In the genomic region with DNA sequence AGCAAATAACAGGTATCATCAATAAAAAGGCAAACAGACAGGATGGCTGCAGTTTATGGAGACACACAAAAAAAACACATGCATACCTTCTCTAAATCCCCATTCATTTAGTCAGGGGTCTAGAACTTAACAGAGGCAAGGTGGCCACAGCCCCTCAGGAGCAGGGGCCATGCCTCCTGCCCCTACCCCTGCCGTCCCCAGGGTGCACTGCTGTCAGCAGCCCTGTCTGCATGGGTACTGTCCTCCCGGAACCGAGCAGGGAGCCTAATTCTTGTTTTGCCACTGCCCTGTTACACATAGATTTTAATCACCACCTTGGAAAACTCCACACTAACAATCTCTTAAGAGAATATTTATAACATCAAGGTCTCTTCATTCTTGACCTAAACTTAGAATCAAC, we compare ENCODE assay signal across 16 cellular contexts. TPM values are rescaled to one million over a fixed set of nuclear protein-coding genes. Genes with fewer than 3 reads are reported as not detected.
DNase-seq lines count a peak whose midpoint lies in the region; ATAC-seq and TF ChIP-seq lines count a peak whose summit lies in the region.
"Had no signal": no experiment of that assay in that cellular context is flagged by ENCODE, and none has a peak within 500 bp of the region (broad histone marks: within the 10 kb centered on the region; RNA-seq: fewer than 3 reads in every experiment).

No MANE protein-coding gene starts in this region.

- intact Hi-C loops in IMR-90 (cut with micrococcal nuclease), result loop anchor here (1.0 to 5.0 kb wide), 2 partner anchors 34 to 47 kb away; no protein-coding TSS in a partner anchor

- peak overlapping the region; percentile 58 for H3K27ac Mint-ChIP-seq in nephron progenitor cell
- H3K27ac Mint-ChIP-seq: CD8-positive, alpha-beta memory T cell had no signal

- H3K14ac ChIP-seq in IMR-90 (replicated peaks; ENCODE audit: low read depth, low read length), result peak overlapping the region; percentile 70

- no peaks in the 10 kb centered on the region for H3K9me3 Mint-ChIP-seq in nephron progenitor cell
- H3K9me3 Mint-ChIP-seq: CD8-positive, alpha-beta memory T cell had no signal

- no TSS peak for BruUV-seq in IMR-90 (replicated peaks; lab: Mats Ljungman, UMichigan)

- dilution Hi-C loops in IMR-90 (cut with HindIII; ENCODE audit: low sequenced_read_pairs, unreplicated experiment), result no loop called here

- no peak overlapping the region for H4K5ac ChIP-seq in IMR-90 (ENCODE audit: low read depth, low read length)

- no peak overlapping the region for H3K56ac ChIP-seq in IMR-90 (ENCODE audit: extremely low read depth, insufficient read depth, low read length)

- H3K27me3 ChIP-seq in IMR-90 (ENCODE audit: control insufficient read depth, insufficient read depth, low read length) (no peaks in the 10 kb centered on the region), thoracic aorta (replicated peaks; ENCODE audit: insufficient read depth) (no peaks in the 10 kb centered on the region)

- peak overlapping the region; percentile 21 for H2BK120ac ChIP-seq in IMR-90 (ENCODE audit: low read depth, low read length)

- H3K4me2 ChIP-seq in IMR-90 (ENCODE audit: low read depth, low read length), result no peak overlapping the region; the same call in 1 of the 2 replicates

- H3K36me3 Mint-ChIP-seq in nephron progenitor cell (ENCODE audit: low read depth), result no peaks in the 10 kb centered on the region
- H3K36me3 Mint-ChIP-seq: CD8-positive, alpha-beta memory T cell had no signal

- peaks cover 71% of the 10 kb centered on the region for H3K4me1 Mint-ChIP-seq in nephron progenitor cell

- TF ChIP-seq RAD21 in IMR-90 (IDR thresholded peaks at IDR 0.05; ENCODE audit: low read length), result no peak

- peaks cover 20% of the 10 kb centered on the region for H3K4me1 ChIP-seq in IMR-90 (ENCODE audit: control insufficient read depth, insufficient read depth, low read length)
- peaks cover 18 to 47% of the 10 kb centered on the region in 2 donors for H3K4me1 ChIP-seq in thoracic aorta (ENCODE audit: control insufficient read depth in 1 of 2, low read depth in 2 of 2)
- H3K4me1 ChIP-seq: HAP-1 had no signal

- no peak for TF ChIP-seq POLR2A in IMR-90 (IDR thresholded peaks at IDR 0.05; ENCODE audit: low read depth, low read length)

- H2AK9ac ChIP-seq in IMR-90 (replicated peaks; ENCODE audit: low read depth, low read length, poor library complexity), result no peak overlapping the region

- H2AK5ac ChIP-seq in IMR-90 (ENCODE audit: low read depth, low read length), result peak overlapping the region; percentile 76; the same call in 1 of the 2 replicates

- peak overlapping the region; percentile 70; the same call in 2 of the 3 replicates for H2BK15ac ChIP-seq in IMR-90 (ENCODE audit: low read depth, low read length)

- 80% methylated on average over 1 of the region's 3 CpGs; no CpG with 5 or more reads in 1 of the 2 experiments for WGBS in IMR-90 (ENCODE audit: extremely low coverage in 2 of 2, insufficient read length in 1 of 2), 2 experiments

- H2BK5ac ChIP-seq in IMR-90 (ENCODE audit: low read depth, low read length, poor library complexity, severe bottlenecking), result no peak overlapping the region

- in situ Hi-C loops in IMR-90 (cut with MboI; ENCODE audit: low sequenced_read_pairs), result no loop called here

- H3K27ac ChIP-seq in IMR-90 (ENCODE audit: insufficient read depth, low read length), result no peak overlapping the region
- H3K27ac ChIP-seq in coronary artery, result peak overlapping the region; percentile 22 to 68
- peak overlapping the region; percentile 42 to 59 for H3K27ac ChIP-seq in thoracic aorta

- POLR2A ChIA-PET in IMR-90 (lab: Charles Lee; ENCODE audit: unreplicated experiment), result no interaction called here

- H3K4me3 ChIP-seq in IMR-90 (ENCODE audit: insufficient read depth, low read depth, low read length) (no peak overlapping the region), coronary artery (peak overlapping the region; percentile 46), thoracic aorta (no peak overlapping the region)
- H3K4me3 ChIP-seq: HAP-1 had no signal

- no peak overlapping the region for H3K18ac ChIP-seq in IMR-90 (ENCODE audit: low read depth, low read length)

- no peak overlapping the region for H3K4me3 Mint-ChIP-seq in nephron progenitor cell
- H3K4me3 Mint-ChIP-seq: CD8-positive, alpha-beta memory T cell had no signal

- no peak overlapping the region for H2AFZ ChIP-seq in IMR-90 (replicated peaks; ENCODE audit: low read length, poor library complexity)

- H3K9me3 ChIP-seq in IMR-90 (ENCODE audit: control insufficient read depth, insufficient read depth, low read length) (no peaks in the 10 kb centered on the region), thoracic aorta (no peaks in the 10 kb centered on the region)
- H3K9me3 ChIP-seq: HAP-1 had no signal

- no peak for DNase-seq in IMR-90
- no peak for DNase-seq in coronary artery (ENCODE audit: low spot score)
- DNase-seq in nephron progenitor cell, result no peak
- DNase-seq in thoracic aorta (ENCODE audit: low spot score), result no peak
- no peak for DNase-seq in GDM1 (lab: John Stamatoyannopoulos, UW)
- DNase-seq: CD8-positive, alpha-beta memory T cell; KBM-7; NCI-H1048; NCI-H146; NCI-H2081 treated with DMSO at 0.1 percent for 48 hours; NCI-H226; NCI-H526 treated with DMSO at 0.1 percent for 48 hours had no signal

- H3K36me3 ChIP-seq in IMR-90 (ENCODE audit: control insufficient read depth, insufficient read depth, low read length), result no peaks in the 10 kb centered on the region
- no peaks in the 10 kb centered on the region for H3K36me3 ChIP-seq in thoracic aorta
- H3K36me3 ChIP-seq: HAP-1 had no signal

- no peaks in the 10 kb centered on the region; the same call in 1 of the 2 replicates for H4K20me1 ChIP-seq in IMR-90 (ENCODE audit: insufficient read depth, low read length)

- TF ChIP-seq CTCF in IMR-90 (conservative IDR thresholded peaks at IDR 0.05; ENCODE audit: low read depth, low read length), result no peak
- TF ChIP-seq CTCF in coronary artery (IDR thresholded peaks at IDR 0.05), result no peak
- no peak for TF ChIP-seq CTCF in nephron progenitor cell (IDR thresholded peaks at IDR 0.05)
- TF ChIP-seq CTCF in thoracic aorta (IDR thresholded peaks at IDR 0.05), result no peak

- ATAC-seq in IMR-90 (ENCODE audit: low read depth), result no peak
- no peak for ATAC-seq in thoracic aorta (ENCODE audit: insufficient number of reproducible peaks, low FRiP score, low read depth)
- ATAC-seq in HG03442 (IDR thresholded peaks at IDR 0.05; ENCODE audit: unreplicated experiment), result no peak
- no peak for ATAC-seq in HG02642 (IDR thresholded peaks at IDR 0.05; ENCODE audit: poor library complexity, unreplicated experiment)
- ATAC-seq in HG02938 (IDR thresholded peaks at IDR 0.05; ENCODE audit: unreplicated experiment), result no peak

- no peak overlapping the region for H3K9ac ChIP-seq in IMR-90 (ENCODE audit: low read depth, low read length)

- CTCF ChIA-PET in IMR-90 (lab: Yijun Ruan, JAX), result no interaction called here

- peak overlapping the region; percentile 39; the same call in 1 of the 2 replicates for H3K4ac ChIP-seq in IMR-90 (ENCODE audit: low read depth, low read length)

- H3K27me3 Mint-ChIP-seq in nephron progenitor cell (ENCODE audit: low read depth, poor library complexity), result no peaks in the 10 kb centered on the region
- H3K27me3 Mint-ChIP-seq: CD8-positive, alpha-beta memory T cell had no signal

- peak overlapping the region; percentile 80; the same call in 1 of the 2 replicates for H3K23ac ChIP-seq in IMR-90 (ENCODE audit: low read depth, low read length)

- peaks cover 17 to 68% of the 10 kb centered on the region in 2 experiments for H3K79me1 ChIP-seq in IMR-90 (ENCODE audit: low read depth in 1 of 2, low read length in 2 of 2)

- peak overlapping the region in 1 of 2 experiments; percentile 25; a peak in 1 of 4 replicates for H4K8ac ChIP-seq in IMR-90 (ENCODE audit: low read depth in 2 of 2, low read length in 2 of 2)

- H4K91ac ChIP-seq in IMR-90 (ENCODE audit: insufficient read depth, low read depth, low read length), result peak overlapping the region; percentile 32; the same call in 1 of the 2 replicates

- peak overlapping the region; percentile 7; the same call in 1 of the 2 replicates for H2BK20ac ChIP-seq in IMR-90 (ENCODE audit: low read depth, low read length)

- H3K9me1 ChIP-seq in IMR-90 (ENCODE audit: insufficient read depth, low read length), result peaks cover 27% of the 10 kb centered on the region

TF ChIP-seq in IMR-90, 13 proteins besides CTCF, POLR2A, EP300 and RAD21 (continues in another document):
- TF ChIP-seq NFE2L2 (IDR thresholded peaks at IDR 0.05; ENCODE audit: low read depth, low read length) (no peak), RCOR1 (IDR thresholded peaks at IDR 0.05; ENCODE audit: insufficient replicate concordance, low read length) (no peak), MAFK (IDR thresholded peaks at IDR 0.05; ENCODE audit: low read depth, low read length) (no peak), MXI1 (IDR thresholded peaks at IDR 0.05; ENCODE audit: borderline replicate concordance, low read depth, low read length) (no peak), BHLHE40 (IDR thresholded peaks at IDR 0.05; ENCODE audit: low read depth, low read length) (no peak), FOS (IDR thresholded peaks at IDR 0.05; ENCODE audit: low read depth, low read length) (no peak), SMC3 (IDR thresholded peaks at IDR 0.05; ENCODE audit: low read depth, low read length) (no peak), RFX5 (IDR thresholded peaks at IDR 0.05; ENCODE audit: low read depth, low read length) (no peak), CHD1 (IDR thresholded peaks at IDR 0.05; ENCODE audit: low read depth, low read length) (no peak), CEBPB (IDR thresholded peaks at IDR 0.05; ENCODE audit: low read depth, low read length) (no peak)
- TF ChIP-seq, protein P1, sequence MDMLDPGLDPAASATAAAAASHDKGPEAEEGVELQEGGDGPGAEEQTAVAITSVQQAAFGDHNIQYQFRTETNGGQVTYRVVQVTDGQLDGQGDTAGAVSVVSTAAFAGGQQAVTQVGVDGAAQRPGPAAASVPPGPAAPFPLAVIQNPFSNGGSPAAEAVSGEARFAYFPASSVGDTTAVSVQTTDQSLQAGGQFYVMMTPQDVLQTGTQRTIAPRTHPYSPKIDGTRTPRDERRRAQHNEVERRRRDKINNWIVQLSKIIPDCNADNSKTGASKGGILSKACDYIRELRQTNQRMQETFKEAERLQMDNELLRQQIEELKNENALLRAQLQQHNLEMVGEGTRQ (IDR thresholded peaks at IDR 0.05; ENCODE audit: low read depth, low read length), result no peak

RNA-seq across cellular contexts. Expression of gene ADAMTS12, which starts 39.0 kb away (rescaled TPM):
- total RNA-seq in IMR-90 (2012; rRNA removed) (49.2 and 51.3 TPM in 2 replicates), thoracic aorta (1 to 10 TPM; 7.3 to 8.0 TPM)
- polyA plus RNA-seq in IMR-90 (2012; rRNA removed), result 24.3 and 27.3 TPM in 2 replicates
- 11.0 and 16.9 TPM in 2 replicates for polyA plus RNA-seq in IMR-90 (2012; cell fraction: cytosol; rRNA removed)
- 11.0 and 24.1 TPM in 2 replicates for polyA plus RNA-seq in IMR-90 (2012; cell fraction: nucleus; rRNA removed; ENCODE audit: low replicate concordance)
- total RNA-seq: CD8-positive, alpha-beta memory T cell had no signal
- polyA plus RNA-seq: CD8-positive, alpha-beta memory T cell had no signal
